Comparison of ENCODE assay signal across 20 cellular contexts in the genomic region with DNA sequence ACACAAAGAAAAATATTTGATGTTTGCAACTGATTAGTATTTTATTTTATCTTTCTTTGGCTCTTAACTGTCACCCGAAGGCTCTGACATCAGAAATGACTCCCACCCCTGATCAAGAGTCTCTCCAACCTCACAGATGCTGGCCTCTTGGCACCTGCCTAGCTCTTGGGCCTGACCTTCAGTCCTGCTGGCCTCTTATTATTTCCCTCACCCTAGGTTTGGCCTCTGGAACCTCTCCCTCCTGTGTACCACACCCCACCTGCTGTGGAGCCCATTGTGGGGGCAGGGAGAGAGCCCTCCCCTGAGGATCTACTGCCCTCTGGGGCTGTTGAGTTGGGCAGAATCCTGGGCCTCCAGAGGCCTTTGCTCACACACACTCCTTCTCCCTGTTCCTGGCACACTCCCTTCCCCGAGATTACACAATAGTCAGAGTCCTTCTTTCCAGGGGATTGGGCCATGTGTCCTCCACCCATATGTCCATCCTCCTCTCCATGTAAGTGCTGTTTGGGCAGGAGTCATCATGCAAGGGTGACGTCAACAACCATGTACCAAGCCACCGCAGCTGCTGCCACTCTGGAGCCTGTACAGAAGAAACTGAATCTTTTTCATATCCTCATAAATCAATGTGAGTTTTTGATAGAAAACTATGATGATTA.
DNase-seq lines count a peak whose midpoint lies in the region; ATAC-seq, FAIRE-seq and TF ChIP-seq lines count a peak whose summit lies in the region.
"Had no signal": no experiment of that assay in that cellular context is flagged by ENCODE, and none has a peak within 500 bp of the region (broad histone marks: within the 10 kb centered on the region; RNA-seq: fewer than 3 reads in every experiment).

No MANE protein-coding gene starts in this region.

- H3K4me1 ChIP-seq in GM23248 (ENCODE audit: insufficient read depth) (0 out of 2 replicates have a peak, but pooled peaks cover 6% of the 10 kb centered on the region), esophagus muscularis mucosa (peaks cover 0 to 11% (median 10%) of the 10 kb centered on the region in 4 donors), kidney (ENCODE audit: control insufficient read depth in 1 of 2, insufficient read depth in 1 of 2, low read depth in 1 of 2, low read length in 2 of 2) (no peaks in the 10 kb centered on the region), subcutaneous abdominal adipose tissue (ENCODE audit: control insufficient read depth in 5 of 5, insufficient read depth in 5 of 5, low read length in 5 of 5) (peaks cover 0 to 26% (median 22%) of the 10 kb centered on the region in 5 donors), A673 (ENCODE audit: insufficient read depth, low read length, poor library complexity, severe bottlenecking) (no peaks in the 10 kb centered on the region)
- H3K4me1 ChIP-seq: Peyer's patch had no signal

- no peak for ATAC-seq in GM18861 (IDR thresholded peaks at IDR 0.05; ENCODE audit: unreplicated experiment)

- H3K79me2 ChIP-seq in GM23248 (ENCODE audit: insufficient read depth): no peaks in the 10 kb centered on the region

- DNase-seq in GM23248 (peak; percentile 32), esophagus muscularis mucosa (ENCODE audit: extremely low spot score) (no peak), kidney (peak; percentile 41), Calu3 (no peak), GM19239 (ENCODE audit: insufficient read length, low spot score) (no peak), A673 (ENCODE audit: low spot score) (no peak)
- DNase-seq: dorsolateral prefrontal cortex, KG1, naive B cell, NCI-H1048, NCI-H2029 treated with DMSO at 0.1 percent for 48 hours, pancreas had no signal

- H3F3A ChIP-seq in GM23248 (ENCODE audit: insufficient read depth): no peaks in the 10 kb centered on the region

- H3K27me3 ChIP-seq in GM23248 (replicated peaks; ENCODE audit: insufficient read depth) (no peaks in the 10 kb centered on the region), esophagus muscularis mucosa (no peaks in the 10 kb centered on the region), subcutaneous abdominal adipose tissue (ENCODE audit: control insufficient read depth in 5 of 5, insufficient read depth in 4 of 5, low read length in 5 of 5) (no peaks in the 10 kb centered on the region), A673 (replicated peaks; ENCODE audit: insufficient read depth, low read depth, low read length, poor library complexity) (no peaks in the 10 kb centered on the region)
- H3K27me3 ChIP-seq: cardiac muscle cell, dorsolateral prefrontal cortex, pancreas, Peyer's patch had no signal

- H3K27ac ChIP-seq in GM23248 (no peak overlapping the region), esophagus muscularis mucosa (replicated peaks in 1 of 4) (peak overlapping the region in 3 of 4 donors; percentile 16 to 59 (median 56)), kidney (ENCODE audit: low read depth in 2 of 2, low read length in 2 of 2) (no peak overlapping the region), subcutaneous abdominal adipose tissue (ENCODE audit: low read depth, low read length) (peak overlapping the region; percentile 55), A673 (ENCODE audit: low read depth, low read length, poor library complexity, severe bottlenecking) (no peak overlapping the region)
- H3K27ac ChIP-seq: cardiac muscle cell, dorsolateral prefrontal cortex, epithelial cell of prostate, pancreas, Peyer's patch had no signal

- no peaks in the 10 kb centered on the region for H3K9me3 ChIP-seq in GM23248 (ENCODE audit: low read depth)
- no peaks in the 10 kb centered on the region for H3K9me3 ChIP-seq in esophagus muscularis mucosa
- H3K9me3 ChIP-seq in kidney (ENCODE audit: control insufficient read depth in 1 of 2, low read length in 2 of 2): no peaks in the 10 kb centered on the region
- H3K9me3 ChIP-seq in subcutaneous abdominal adipose tissue (ENCODE audit: control insufficient read depth in 5 of 5, low read length in 5 of 5): peaks cover 0 to 3% (median 0%) of the 10 kb centered on the region in 5 donors
- H3K9me3 ChIP-seq in A673 (ENCODE audit: low read depth, low read length, poor library complexity, severe bottlenecking): no peaks in the 10 kb centered on the region
- H3K9me3 ChIP-seq: pancreas, Peyer's patch had no signal

- no peak for FAIRE-seq in kidney (lab: Jason Lieb, UNC)
- FAIRE-seq in GM19239 (lab: Jason Lieb, UNC): no peak
- FAIRE-seq: pancreas had no signal

- H3K9ac ChIP-seq in GM23248 (no peak overlapping the region), kidney (ENCODE audit: low read length in 2 of 2) (no peak overlapping the region), subcutaneous abdominal adipose tissue (ENCODE audit: low read length in 5 of 5) (no peak overlapping the region)

- in situ Hi-C loops in GM23248 (cut with MboI): no loop called here

- H3K36me3 ChIP-seq in GM23248 (ENCODE audit: low read depth) (no peaks in the 10 kb centered on the region), esophagus muscularis mucosa (no peaks in the 10 kb centered on the region), kidney (ENCODE audit: control insufficient read depth in 1 of 2, insufficient read depth in 2 of 2, low read length in 2 of 2) (no peaks in the 10 kb centered on the region), subcutaneous abdominal adipose tissue (ENCODE audit: control insufficient read depth in 5 of 5, insufficient read depth in 5 of 5, low read length in 5 of 5) (no peaks in the 10 kb centered on the region), A673 (ENCODE audit: insufficient read depth, low read length, poor library complexity, severe bottlenecking) (no peaks in the 10 kb centered on the region)
- H3K36me3 ChIP-seq: cardiac muscle cell, pancreas, Peyer's patch had no signal

- H3K27ac Mint-ChIP-seq in Calu3 (ENCODE audit: unreplicated experiment): no peak overlapping the region
- H3K27ac Mint-ChIP-seq: activated T-helper 2 cell treated with anti-CD3 and anti-CD28 coated beads, Interferon-gamma antibody, Interleukin-2, Interleukin-4, amounts not matched to agents 10 μg/mL and 5 μg/mL and 100 μg/mL, durations not matched to agents 14 hours and 24 hours and 36 hours; stimulated activated naive CD8-positive, alpha-beta T cell treated with anti-CD3 and anti-CD28 coated beads, Interleukin-15, Interleukin-2, amounts not matched to agents 100 ng/mL and 50 ng/mL, for 24 hours had no signal

- H3K9me3 Mint-ChIP-seq in Calu3 (ENCODE audit: low read depth, unreplicated experiment): no peaks in the 10 kb centered on the region
- H3K9me3 Mint-ChIP-seq: activated T-helper 2 cell treated with anti-CD3 and anti-CD28 coated beads, Interferon-gamma antibody, Interleukin-2, Interleukin-4, amounts not matched to agents 10 μg/mL and 5 μg/mL and 100 μg/mL, durations not matched to agents 14 hours and 24 hours and 36 hours; stimulated activated naive CD8-positive, alpha-beta T cell treated with anti-CD3 and anti-CD28 coated beads, Interleukin-15, Interleukin-2, amounts not matched to agents 100 ng/mL and 50 ng/mL, for 24 hours had no signal

- H3K27me3 Mint-ChIP-seq in Calu3 (ENCODE audit: unreplicated experiment): no peaks in the 10 kb centered on the region
- H3K27me3 Mint-ChIP-seq: naive B cell; stimulated activated naive CD8-positive, alpha-beta T cell treated with anti-CD3 and anti-CD28 coated beads, Interleukin-15, Interleukin-2, amounts not matched to agents 100 ng/mL and 50 ng/mL, for 24 hours had no signal

- no TSS peak for BruUV-seq in Calu3 (replicated peaks; lab: Mats Ljungman, UMichigan)
- no TSS peak for BruUV-seq in A673 (replicated peaks; lab: Mats Ljungman, UMichigan)

- intact Hi-C loops in esophagus muscularis mucosa (cut with DNase I): no loop called here
- intact Hi-C loops in kidney (cut with DNase I): no loop called here
- intact Hi-C loops in Calu3 (cut with micrococcal nuclease; ENCODE audit: unreplicated experiment): no loop called here
- intact Hi-C loops in A673 (cut with micrococcal nuclease; ENCODE audit: unreplicated experiment): no loop called here

- H3K4me3 Mint-ChIP-seq in Calu3 (ENCODE audit: low read depth, unreplicated experiment): no peak overlapping the region
- H3K4me3 Mint-ChIP-seq: naive B cell; stimulated activated naive CD8-positive, alpha-beta T cell treated with anti-CD3 and anti-CD28 coated beads, Interleukin-15, Interleukin-2, amounts not matched to agents 100 ng/mL and 50 ng/mL, for 24 hours had no signal

- H3K36me3 Mint-ChIP-seq in Calu3 (ENCODE audit: insufficient read depth, unreplicated experiment): no peaks in the 10 kb centered on the region
- H3K36me3 Mint-ChIP-seq: naive B cell had no signal

- POLR2A ChIA-PET in A673 (lab: Charles Lee; ENCODE audit: low non-redundant PET): no interaction called here

- no peak overlapping the region for H2AFZ ChIP-seq in GM23248

- TF ChIP-seq POLR2A in esophagus muscularis mucosa (IDR thresholded peaks at IDR 0.05; ENCODE audit: low read depth): no peak

- no peak overlapping the region for H3K4me3 ChIP-seq in GM23248
- no peak overlapping the region for H3K4me3 ChIP-seq in esophagus muscularis mucosa
- H3K4me3 ChIP-seq in kidney (ENCODE audit: low read length in 2 of 2): no peak overlapping the region
- no peak overlapping the region for H3K4me3 ChIP-seq in subcutaneous abdominal adipose tissue (ENCODE audit: low read depth in 1 of 5, low read length in 5 of 5)
- H3K4me3 ChIP-seq in A673 (ENCODE audit: low read depth, low read length, poor library complexity, severe bottlenecking): no peak overlapping the region
- H3K4me3 ChIP-seq: cardiac muscle cell, dorsolateral prefrontal cortex, lung, pancreas, Peyer's patch had no signal

- H3K4me2 ChIP-seq in GM23248 (ENCODE audit: unreplicated experiment): no peak overlapping the region

- H4K20me1 ChIP-seq in GM23248 (ENCODE audit: insufficient read depth): no peaks in the 10 kb centered on the region

- no peak for TF ChIP-seq EP300 in esophagus muscularis mucosa (IDR thresholded peaks at IDR 0.05)

- CTCF ChIA-PET in Calu3 (lab: Charles Lee): no interaction called here
- CTCF ChIA-PET in A673 (lab: Charles Lee): no interaction called here

- H3K4me1 Mint-ChIP-seq in Calu3 (ENCODE audit: low read depth, unreplicated experiment): no peaks in the 10 kb centered on the region
- H3K4me1 Mint-ChIP-seq: naive B cell had no signal

- TF ChIP-seq CTCF in esophagus muscularis mucosa (IDR thresholded peaks at IDR 0.05) (no peak), kidney (IDR thresholded peaks at IDR 0.05; ENCODE audit: borderline replicate concordance, extremely low read depth, insufficient read depth) (no peak), Calu3 (IDR thresholded peaks at IDR 0.05; ENCODE audit: unreplicated experiment) (no peak), A673 (conservative IDR thresholded peaks at IDR 0.05; ENCODE audit: low read depth, low read length) (no peak)

- no peaks in the 10 kb centered on the region; the same call in 1 of the 2 replicates for H3K9me2 ChIP-seq in GM23248 (ENCODE audit: insufficient read depth)

- 16 to 23% methylated on average over 4 of the region's 4 CpGs for WGBS in GM23248 (ENCODE audit: low coverage in 1 of 2, low lambda C conversion rate in 2 of 2, missing lambda C conversion rate in 2 of 2), 2 experiments
- 77% methylated on average over 4 of the region's 4 CpGs for WGBS in esophagus muscularis mucosa

Comparison
In these comparisons a context has a peak if more than half of its experiments do, and no peak if none do; other contexts are left out.
1. DNase-seq: peak in GM23248 (single experiment) and kidney (single experiment); none in esophagus muscularis mucosa (single experiment), Calu3 (single experiment), GM19239 (single experiment) and A673 (single experiment).
2. H3K27ac ChIP-seq: peak in esophagus muscularis mucosa (3 of 4) and subcutaneous abdominal adipose tissue (single experiment); none in GM23248 (single experiment), kidney (0 of 2) and A673 (single experiment).